Comparison of ENCODE assay signal across 8 cellular contexts in genomic region chr11:70397336-70397982, GRCh38. TPM values are rescaled to one million over a fixed set of nuclear protein-coding genes. Genes with fewer than 3 reads are reported as not detected.
A peak's percentile ranks its signal among the peaks of the same experiment; 100 is the strongest.
DNase-seq lines count a peak whose midpoint lies in the region; ATAC-seq, FAIRE-seq and TF ChIP-seq lines count a peak whose summit lies in the region.

No MANE protein-coding gene starts in this region.

- H4K20me1 ChIP-seq in K562 (replicated peaks; ENCODE audit: control insufficient read depth, insufficient read depth, low read length), result peaks cover 17% of the 10 kb centered on the region; the same call in 1 of the 2 replicates
- peaks cover 19% of the 10 kb centered on the region for H4K20me1 ChIP-seq in HepG2 (ENCODE audit: insufficient read depth, low read length)

- H3K4me3 ChIP-seq in K562 (peak overlapping the region; percentile 85), HepG2 (replicated peaks in 1 of 3; ENCODE audit: insufficient read depth in 1 of 3, low read depth in 2 of 3, low read length in 3 of 3) (peak overlapping the region; percentile 75 to 93 (median 90)), thymus (ENCODE audit: low read length) (peak overlapping the region; percentile 81)

- TF ChIP-seq EP300 in K562 (IDR thresholded peaks at IDR 0.05; ENCODE audit: low read length), result no peak
- TF ChIP-seq EP300 in HepG2 (IDR thresholded peaks at IDR 0.05; ENCODE audit: low read depth in 2 of 2, low read length in 2 of 2), result no peak
- TF ChIP-seq EP300 in HepG2 (CRISPR knock-in tag; IDR thresholded peaks at IDR 0.05; ENCODE audit: borderline replicate concordance), result no peak

- ATAC-seq in K562, result peak; percentile 72
- ATAC-seq in HepG2, result peak; percentile 53

- BruUV-seq in K562 (replicated peaks; lab: Mats Ljungman, UMichigan) (TSS peak; percentile 51), HepG2 (replicated peaks; lab: Mats Ljungman, UMichigan) (TSS peak; percentile 65)

- peak; percentile 21 for DNase-seq in activated T-cell treated with anti-CD3 and anti-CD28 coated beads, Interleukin-2, amount 50 U/mL, for 1 hour
- DNase-seq in activated T-cell treated with anti-CD3 and anti-CD28 coated beads for 4 hours (no peak), NCI-H526 treated with DMSO at 0.1 percent for 48 hours (lab: John Stamatoyannopoulos, UW) (peak; percentile 68), K562 (ENCODE audit: extremely low read depth in 1 of 4, low spot score in 3 of 4) (peak in 2 of 4 experiments; percentile 55 to 79), HepG2 (ENCODE audit: low spot score) (peak; percentile 43), DMS153 treated with DMSO at 0.1 percent for 48 hours (lab: John Stamatoyannopoulos, UW; ENCODE audit: unreplicated experiment) (no peak), D341Med (ENCODE audit: low spot score) (no peak)

- H3K9me3 ChIP-seq in K562 (replicated peaks; ENCODE audit: control insufficient read depth, insufficient read depth, low read depth, low read length), result no peaks in the 10 kb centered on the region
- H3K9me3 ChIP-seq in HepG2 (ENCODE audit: low read length), result no peaks in the 10 kb centered on the region
- no peaks in the 10 kb centered on the region for H3K9me3 ChIP-seq in thymus (ENCODE audit: control insufficient read depth)

- CTCF ChIA-PET in K562 (lab: Yijun Ruan, JAX; ENCODE audit: low intra/inter-chr PET ratio), result no interaction called here
- CTCF ChIA-PET in HepG2 (lab: Yijun Ruan, JAX; ENCODE audit: low intra/inter-chr PET ratio, low total read pairs), result no interaction called here

- in situ Hi-C loops in K562 (cut with MboI) (no loop called here), HepG2 (cut with HindIII; ENCODE audit: extremely low pct_ligation_motif_present, low pct_unique_long_range_greater_than_20kb) (no loop called here)

- H3K27me3 ChIP-seq in K562 (ENCODE audit: control insufficient read depth in 2 of 2, insufficient read depth in 2 of 2, low read length in 2 of 2) (no peaks in the 10 kb centered on the region), HepG2 (ENCODE audit: control insufficient read depth in 1 of 2, insufficient read depth in 2 of 2, low read length in 2 of 2) (no peaks in the 10 kb centered on the region; a peak in 1 of 5 replicates), thymus (ENCODE audit: control insufficient read depth, insufficient read depth) (peaks cover 18% of the 10 kb centered on the region)

- no peak for TF ChIP-seq CTCF in K562 (IDR thresholded peaks at IDR 0.05 in 2 of 3, conservative IDR thresholded peaks at IDR 0.05 in 1 of 3; ENCODE audit: insufficient read depth in 2 of 3, low read depth in 1 of 3, low read length in 3 of 3)
- no peak for TF ChIP-seq CTCF in HepG2 (CRISPR knock-in tag; IDR thresholded peaks at IDR 0.05)

- H3K9ac ChIP-seq in K562 (ENCODE audit: insufficient read depth in 1 of 2, low read depth in 2 of 2, low read length in 2 of 2) (peak overlapping the region; percentile 88 to 93), HepG2 (ENCODE audit: insufficient read depth, low read depth, low read length) (peak overlapping the region; percentile 86)

- no peak for TF ChIP-seq RAD21 in K562 (CRISPR knock-in tag; conservative IDR thresholded peaks at IDR 0.05 in 1 of 2, IDR thresholded peaks at IDR 0.05 in 1 of 2)
- no peak for TF ChIP-seq RAD21 in HepG2 (CRISPR knock-in tag; IDR thresholded peaks at IDR 0.05)

- H3K27ac ChIP-seq in K562 (ENCODE audit: extremely low read depth, low read depth, low read length) (peak overlapping the region; percentile 87), HepG2 (ENCODE audit: extremely low read length, insufficient read depth, low read length) (peak overlapping the region; percentile 71), thymus (ENCODE audit: low read depth) (no peak overlapping the region)

- H3K4me2 ChIP-seq in K562 (ENCODE audit: insufficient read depth, low read length) (peak overlapping the region; percentile 99), HepG2 (ENCODE audit: low read depth, low read length) (peak overlapping the region; percentile 82)

- peak overlapping the region; percentile 82 for H2AFZ ChIP-seq in K562 (ENCODE audit: low read depth, low read length)
- H2AFZ ChIP-seq in HepG2 (ENCODE audit: low read length), result peak overlapping the region; percentile 87

- no peaks in the 10 kb centered on the region for H3K9me1 ChIP-seq in K562 (ENCODE audit: control insufficient read depth, insufficient read depth, low read length)

- H3K79me2 ChIP-seq in K562 (ENCODE audit: control insufficient read depth, insufficient read depth, low read length) (peaks cover 98% of the 10 kb centered on the region), HepG2 (ENCODE audit: insufficient read depth, low read length) (peaks cover 53% of the 10 kb centered on the region)

- POLR2A ChIA-PET in K562 (lab: Yijun Ruan, JAX) (interaction anchor here (0.7 to 1.0 kb wide), 2 partner anchors 14 to 32 kb away, joined by 3 read pairs; no protein-coding TSS in a partner anchor), HepG2 (lab: Yijun Ruan, JAX) (interaction anchor here (0.6 to 2.3 kb wide), 2 partner anchors 8 to 9 kb away, joined by 5 to 6 read pairs; no protein-coding TSS in a partner anchor)

- TF ChIP-seq POLR2A in K562 (conservative IDR thresholded peaks at IDR 0.05) (peak; percentile 27; the same call in 1 of the 2 replicates), HepG2 (IDR thresholded peaks at IDR 0.05; ENCODE audit: insufficient read depth in 1 of 2, low read depth in 2 of 2, low read length in 2 of 2) (no peak)

- H3K36me3 ChIP-seq in K562 (ENCODE audit: control insufficient read depth, insufficient read depth, low read length), result peaks cover 51% of the 10 kb centered on the region; the same call in 2 of the 3 replicates
- peaks cover 2 to 17% of the 10 kb centered on the region in 2 experiments; a peak in 4 of 5 replicates for H3K36me3 ChIP-seq in HepG2 (replicated peaks in 1 of 2; ENCODE audit: control insufficient read depth in 1 of 2, insufficient read depth in 2 of 2, low read length in 2 of 2)
- H3K36me3 ChIP-seq in thymus (ENCODE audit: control insufficient read depth, insufficient read depth), result no peaks in the 10 kb centered on the region

- intact Hi-C loops in K562 (cut with micrococcal nuclease) (loop anchor here (10.0 kb wide), 1 partner anchor 193 kb away; the partner anchor contains the start of gene FADD), HepG2 (cut with micrococcal nuclease; ENCODE audit: unreplicated experiment) (loop anchor here (10.0 kb wide), 1 partner anchor 1103 kb away; the partner anchor contains the start of gene MYEOV)

- FAIRE-seq in K562 (lab: Jason Lieb, UNC) (peak; percentile 78), HepG2 (lab: Jason Lieb, UNC) (no peak)

- under 1% methylated on average over 18 of the region's 18 CpGs for WGBS in K562 (ENCODE audit: insufficient coverage, low coverage, missing lambda C conversion rate)
- 9% methylated on average over 18 of the region's 18 CpGs for whole genome bisulfite sequencing in HepG2 (ENCODE audit: low lambda C conversion rate)
- WGBS in thymus, result 30% methylated on average over 18 of the region's 18 CpGs

- peaks cover 22 to 23% of the 10 kb centered on the region in 2 experiments for H3K4me1 ChIP-seq in K562 (replicated peaks in 1 of 2; ENCODE audit: control insufficient read depth in 2 of 2, insufficient read depth in 2 of 2, low read length in 2 of 2)
- peaks cover 41% of the 10 kb centered on the region for H3K4me1 ChIP-seq in HepG2 (ENCODE audit: insufficient read depth, low read length)
- H3K4me1 ChIP-seq in thymus (ENCODE audit: control insufficient read depth, insufficient read depth, low read length), result peaks cover 10% of the 10 kb centered on the region

RNA-seq across cellular contexts. Expression of gene CTTN, which starts 0.9 kb away (rescaled TPM):
- 847 and 1,186 TPM in 2 replicates for total RNA-seq in K562 (2011; cell fraction: chromatin; rRNA removed; ENCODE audit: low replicate concordance)
- total RNA-seq in K562 (2011; cell fraction: nucleolus; rRNA removed), result 519 and 540 TPM in 2 replicates
- 720 and 885 TPM in 2 replicates for total RNA-seq in K562 (2011; cell fraction: nucleoplasm; rRNA removed)
- total RNA-seq in K562 (2014; rRNA removed) (114 and 127 TPM in 2 replicates), K562 (2014; rRNA removed; fragmentation: Illumina TruSeq; extraction: Trizol) (92.4 and 92.6 TPM in 2 replicates), K562 (2015; rRNA removed; fragmentation: Illumina TruSeq; extraction: Trizol) (104 and 110 TPM in 2 replicates), K562 (2021) (146 and 158 TPM in 2 replicates), HepG2 (2016; rRNA removed; fragmentation: Illumina TruSeq; extraction: Trizol) (83.4 and 114 TPM in 2 replicates)
- polyA plus RNA-seq in K562 (2011; rRNA removed) (90.1 and 102 TPM in 2 replicates), K562 (2014; fragmentation: Illumina TruSeq; extraction: Trizol) (99.7 and 102 TPM in 2 replicates), K562 (2014; fragmentation: Nextera tagmentation; extraction: Ambion mirVana) (10 to 100 TPM in 1 of 2 experiments, 1 to 10 TPM in 1; 9.9 to 23.1 TPM), K562 (2014; rRNA removed) (149 and 157 TPM in 2 replicates), HepG2 (2011; rRNA removed) (84.4 and 113 TPM in 2 replicates), thymus (65.5 TPM)
- polyA plus RNA-seq in K562 (2011; cell fraction: cytosol; rRNA removed), result 58.6 and 59.0 TPM in 2 replicates
- polyA plus RNA-seq in K562 (2011; cell fraction: nucleus; rRNA removed), result 564 and 672 TPM in 2 replicates
- 106 and 146 TPM in 2 replicates for polyA plus RNA-seq in K562 (2012)
- polyA minus RNA-seq in K562 (2011; rRNA and poly(A)+ RNA removed), result 134 and 158 TPM in 2 replicates
- 44.2 and 52.6 TPM in 2 replicates for polyA minus RNA-seq in K562 (2011; cell fraction: cytosol; rRNA and poly(A)+ RNA removed)
- 171 and 217 TPM in 2 replicates for polyA minus RNA-seq in K562 (2011; cell fraction: nucleus; rRNA and poly(A)+ RNA removed)
- total RNA-seq in HepG2 (2016; cell fraction: cytosol; rRNA removed; fragmentation: Illumina TruSeq; extraction: Trizol; ENCODE audit: low read depth), result 24.8 and 25.9 TPM in 2 replicates
- 73.1 and 116 TPM in 2 replicates for total RNA-seq in HepG2 (2016; cell fraction: insoluble cytoplasmic fraction; rRNA removed; fragmentation: Illumina TruSeq; extraction: Trizol)
- 32.0 and 33.7 TPM in 2 replicates for total RNA-seq in HepG2 (2016; cell fraction: membrane; rRNA removed; fragmentation: Illumina TruSeq; extraction: Trizol)
- 137 and 150 TPM in 2 replicates for total RNA-seq in HepG2 (2016; cell fraction: nucleus; rRNA removed; fragmentation: Illumina TruSeq; extraction: Trizol)
- polyA plus RNA-seq in HepG2 (2011; cell fraction: cytosol; rRNA removed), result 33.9 and 36.5 TPM in 2 replicates
- 750 and 779 TPM in 2 replicates for polyA plus RNA-seq in HepG2 (2011; cell fraction: nucleus; rRNA removed)
- 108 and 143 TPM in 2 replicates for polyA plus RNA-seq in HepG2 (2012)
- polyA plus RNA-seq in HepG2 (2016; cell fraction: cytosol; fragmentation: Illumina TruSeq; extraction: Trizol; ENCODE audit: low read depth), result 12.3 and 19.6 TPM in 2 replicates
- 66.5 and 76.4 TPM in 2 replicates for polyA plus RNA-seq in HepG2 (2016; cell fraction: insoluble cytoplasmic fraction; fragmentation: Illumina TruSeq; extraction: Trizol; ENCODE audit: low read depth)
- polyA plus RNA-seq in HepG2 (2016; cell fraction: membrane; fragmentation: Illumina TruSeq; extraction: Trizol; ENCODE audit: low read depth), result 13.0 and 13.5 TPM in 2 replicates
- polyA plus RNA-seq in HepG2 (2016; cell fraction: nucleus; fragmentation: Illumina TruSeq; extraction: Trizol; ENCODE audit: insufficient read depth, low read depth), result 282 and 310 TPM in 2 replicates
- 87.3 and 152 TPM in 2 replicates for polyA minus RNA-seq in HepG2 (2011; rRNA and poly(A)+ RNA removed; ENCODE audit: low replicate concordance)
- polyA minus RNA-seq in HepG2 (2011; cell fraction: cytosol; rRNA and poly(A)+ RNA removed), result 29.2 and 32.4 TPM in 2 replicates
- 286 and 330 TPM in 2 replicates for polyA minus RNA-seq in HepG2 (2011; cell fraction: nucleus; rRNA and poly(A)+ RNA removed)

Comparison
In these comparisons a context has a peak if more than half of its experiments do, and no peak if none do; other contexts are left out.
1. DNase-seq: peak in activated T-cell treated with anti-CD3 and anti-CD28 coated beads, Interleukin-2, amount 50 U/mL, for 1 hour (single experiment), NCI-H526 treated with DMSO at 0.1 percent for 48 hours (single experiment) and HepG2 (single experiment); none in activated T-cell treated with anti-CD3 and anti-CD28 coated beads for 4 hours (single experiment), DMS153 treated with DMSO at 0.1 percent for 48 hours (single experiment) and D341Med (single experiment).
2. Peak in every context shown above with its lines, with median percentiles within 50 percentile points of each other: H3K4me3 ChIP-seq.